Comparison of ENCODE assay signal across 15 cellular contexts in genomic region chr13:75724742-75725504, GRCh38.
DNase-seq lines count a peak whose midpoint lies in the region; ATAC-seq, FAIRE-seq and TF ChIP-seq lines count a peak whose summit lies in the region.
"Had no signal": no experiment of that assay in that cellular context is flagged by ENCODE, and none has a peak within 500 bp of the region (broad histone marks: within the 10 kb centered on the region; RNA-seq: fewer than 3 reads in every experiment).

No MANE protein-coding gene starts in this region.

- H3K4me1 Mint-ChIP-seq in nephron, result peaks cover 37% of the 10 kb centered on the region
- H3K4me1 Mint-ChIP-seq: activated CD4-positive, alpha-beta T cell treated with anti-CD3 and anti-CD28 coated beads, Interleukin-2, amount 10 ng/mL, durations not matched to agents 7 days and 5 days; B cell; memory B cell had no signal

- ATAC-seq in GM18520 (IDR thresholded peaks at IDR 0.05; ENCODE audit: unreplicated experiment), result no peak

- H3K9me3 Mint-ChIP-seq in nephron, result peaks cover 5% of the 10 kb centered on the region

- peaks cover 8% of the 10 kb centered on the region for H3K36me3 Mint-ChIP-seq in nephron (ENCODE audit: low read depth)

- FAIRE-seq in colon (lab: Jason Lieb, UNC), result peak; percentile 87

- TF ChIP-seq CTCF in nephron (IDR thresholded peaks at IDR 0.05; ENCODE audit: unreplicated experiment in 3 of 3), result no peak

- H3K27ac Mint-ChIP-seq in nephron, result peak overlapping the region; percentile 76 to 94 (median 91)
- H3K27ac Mint-ChIP-seq: activated CD4-positive, alpha-beta T cell treated with anti-CD3 and anti-CD28 coated beads, Interleukin-2, amount 10 ng/mL, durations not matched to agents 7 days and 5 days; B cell; memory B cell had no signal

- no peak overlapping the region for H3K4me3 Mint-ChIP-seq in nephron
- H3K4me3 Mint-ChIP-seq: activated CD4-positive, alpha-beta T cell treated with anti-CD3 and anti-CD28 coated beads, Interleukin-2, amount 10 ng/mL, durations not matched to agents 7 days and 5 days; B cell; brain; memory B cell had no signal

- H3K27me3 Mint-ChIP-seq in nephron (ENCODE audit: low read depth), result no peaks in the 10 kb centered on the region
- H3K27me3 Mint-ChIP-seq: activated CD4-positive, alpha-beta T cell treated with anti-CD3 and anti-CD28 coated beads, Interleukin-2, amount 10 ng/mL, durations not matched to agents 7 days and 5 days; B cell; memory B cell had no signal

- peak; percentile 63 for DNase-seq in DMS53 (lab: John Stamatoyannopoulos, UW)
- peak; percentile 32 for DNase-seq in NCI-H146 (lab: John Stamatoyannopoulos, UW)
- DNase-seq in activated T-cell treated with anti-CD3 and anti-CD28 coated beads for 4 hours, result no peak
- no peak for DNase-seq in activated effector memory CD4-positive, alpha-beta T cell treated with anti-CD3 and anti-CD28 coated beads, Interleukin-2, amount 50 U/mL, for 16 hours
- DNase-seq in dedifferentiated amniotic fluid mesenchymal stem cell (ENCODE audit: extremely low spot score), result no peak
- DNase-seq: activated CD4-positive, alpha-beta T cell treated with anti-CD3 and anti-CD28 coated beads, Interleukin-2, amount 10 ng/mL, durations not matched to agents 7 days and 5 days; NCI-H1694; stimulated activated CD4-positive, alpha-beta T cell treated with anti-CD3 and anti-CD28 coated beads, Interleukin-4, amount 100 ng/mL, for 4 hours; stimulated activated naive CD4-positive, alpha-beta T cell treated with Interleukin-2 at 50 U/mL for 16 hours had no signal

Comparison
In these comparisons a context has a peak if more than half of its experiments do, and no peak if none do; other contexts are left out.
1. DNase-seq: peak in DMS53 (single experiment) and NCI-H146 (single experiment); none in activated T-cell treated with anti-CD3 and anti-CD28 coated beads for 4 hours (single experiment), activated effector memory CD4-positive, alpha-beta T cell treated with anti-CD3 and anti-CD28 coated beads, Interleukin-2, amount 50 U/mL, for 16 hours (single experiment) and dedifferentiated amniotic fluid mesenchymal stem cell (single experiment).